Comparison of ENCODE assay signal across 15 cellular contexts in the genomic region with DNA sequence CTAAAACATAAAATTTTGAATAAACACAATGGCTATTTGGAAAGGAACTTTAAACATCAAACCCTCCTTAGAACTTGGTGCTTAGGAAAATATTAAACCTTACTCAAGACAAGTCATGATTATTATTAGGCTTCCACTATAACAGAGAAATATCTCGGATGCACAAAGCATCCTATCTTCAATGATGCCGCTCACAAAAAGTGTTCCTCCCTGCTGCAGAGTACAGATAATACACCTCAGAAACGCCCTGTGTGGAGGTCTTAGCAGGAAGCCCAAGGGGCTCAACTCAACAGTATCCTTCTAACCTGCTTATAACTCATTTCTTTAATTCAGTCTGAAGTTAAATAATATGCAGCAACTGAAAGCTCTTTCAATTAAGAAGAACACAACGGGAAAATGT. TPM values are rescaled to one million over a fixed set of nuclear protein-coding genes. Genes with fewer than 3 reads are reported as not detected.
DNase-seq lines count a peak whose midpoint lies in the region; ATAC-seq and TF ChIP-seq lines count a peak whose summit lies in the region.
"Had no signal": no experiment of that assay in that cellular context is flagged by ENCODE, and none has a peak within 500 bp of the region (broad histone marks: within the 10 kb centered on the region; RNA-seq: fewer than 3 reads in every experiment).

No MANE protein-coding gene starts in this region.

- peaks cover 69 to 96% (median 89%) of the 10 kb centered on the region in 10 experiments for H3K4me1 ChIP-seq in BLaER1 treated with 17β-estradiol and CSF1 and Interleukin-3, amounts not matched to agents 10 nM and 100 nM

- peaks cover 9 to 98% (median 16%) of the 10 kb centered on the region in 11 experiments; a peak in 21 of 22 replicates for H4K20me1 ChIP-seq in BLaER1 treated with 17β-estradiol and CSF1 and Interleukin-3, amounts not matched to agents 10 nM and 100 nM

- H3K4me2 ChIP-seq in BLaER1 treated with 17β-estradiol and CSF1 and Interleukin-3, amounts not matched to agents 10 nM and 100 nM = peak overlapping the region; percentile 80 to 95 (median 91)

- TF ChIP-seq CTCF in GM10266 (IDR thresholded peaks at IDR 0.05; ENCODE audit: control insufficient read depth, insufficient read depth, low read depth, missing control alignments) = no peak

- peaks cover 74 to 78% (median 78%) of the 10 kb centered on the region in 3 donors for H3K4me1 Mint-ChIP-seq in T-cell
- peaks cover 33 to 68% of the 10 kb centered on the region in 2 donors for H3K4me1 Mint-ChIP-seq in effector memory CD8-positive, alpha-beta T cell (ENCODE audit: low read depth in 2 of 2)

- peak overlapping the region in 10 of 11 experiments; percentile 47 to 86 (median 78); a peak in 19 of 22 replicates for H3K9ac ChIP-seq in BLaER1 treated with 17β-estradiol and CSF1 and Interleukin-3, amounts not matched to agents 10 nM and 100 nM

- CTCF ChIA-PET in T-cell (lab: Charles Lee) = interaction anchor here in 1 of 2 donors (1.4 kb wide), 1 partner anchor 13 kb away, joined by 9 read pairs; the partner anchor contains the start of gene ELF1

- no peaks in the 10 kb centered on the region for H3K27me3 Mint-ChIP-seq in T-cell
- H3K27me3 Mint-ChIP-seq in effector memory CD8-positive, alpha-beta T cell = no peaks in the 10 kb centered on the region

- peaks cover 13% of the 10 kb centered on the region for H3K36me3 Mint-ChIP-seq in T-cell
- H3K36me3 Mint-ChIP-seq in effector memory CD8-positive, alpha-beta T cell (ENCODE audit: insufficient read depth) = peaks cover 24% of the 10 kb centered on the region

- no peaks in the 10 kb centered on the region for H3K27me3 ChIP-seq in BLaER1 treated with 17β-estradiol and CSF1 and Interleukin-3, amounts not matched to agents 10 nM and 100 nM

- peak overlapping the region; percentile 1 to 57 (median 50); a peak in 17 of 20 replicates for H3K4me3 ChIP-seq in BLaER1 treated with 17β-estradiol and CSF1 and Interleukin-3, amounts not matched to agents 10 nM and 100 nM
- H3K4me3 ChIP-seq in GM08714 (ENCODE audit: low read length) = peak overlapping the region; percentile 51; the same call in 1 of the 2 replicates

- H3K4me3 Mint-ChIP-seq in T-cell = peak overlapping the region; percentile 57 to 67 (median 62)
- peak overlapping the region; percentile 45 to 61 for H3K4me3 Mint-ChIP-seq in effector memory CD8-positive, alpha-beta T cell

- H3K36me3 ChIP-seq in BLaER1 treated with 17β-estradiol and CSF1 and Interleukin-3, amounts not matched to agents 10 nM and 100 nM = peaks cover 7 to 36% (median 20%) of the 10 kb centered on the region in 11 experiments; a peak in 21 of 22 replicates

- DNase-seq in T-cell (no peak), cerebellar cortex (ENCODE audit: low spot score) (no peak), GM10266 (ENCODE audit: extremely low spot score) (no peak)
- no peak for DNase-seq in effector memory CD8-positive, alpha-beta T cell
- DNase-seq: activated effector memory CD4-positive, alpha-beta T cell treated with Interleukin-2 at 50 U/mL for 16 hours; caudate nucleus; left colon; NCI-H1930; stimulated activated CD4-positive, alpha-beta T cell treated with anti-CD3 and anti-CD28 coated beads, Interleukin-4, amount 100 ng/mL, for 1 hour had no signal

- no peaks in the 10 kb centered on the region for H3K9me3 ChIP-seq in BLaER1 treated with 17β-estradiol and CSF1 and Interleukin-3, amounts not matched to agents 10 nM and 100 nM (replicated peaks in 1 of 11)

- ATAC-seq in T-cell (replicated peaks in 1 of 4) (no peak), HG03108 (IDR thresholded peaks at IDR 0.05; ENCODE audit: unreplicated experiment) (no peak), HG03571 (IDR thresholded peaks at IDR 0.05; ENCODE audit: unreplicated experiment) (no peak)
- no peak for ATAC-seq in effector memory CD8-positive, alpha-beta T cell (replicated peaks)

- H3K27ac ChIP-seq in BLaER1 treated with 17β-estradiol and CSF1 and Interleukin-3, amounts not matched to agents 10 nM and 100 nM = peak overlapping the region in 10 of 11 experiments; percentile 54 to 97 (median 94); a peak in 20 of 22 replicates
- H3K27ac ChIP-seq: C4-2B, VCaP had no signal

- no peaks in the 10 kb centered on the region for H3K9me3 Mint-ChIP-seq in T-cell
- H3K9me3 Mint-ChIP-seq in effector memory CD8-positive, alpha-beta T cell = no peaks in the 10 kb centered on the region

- peak overlapping the region; percentile 89 to 90 for H3K27ac Mint-ChIP-seq in T-cell
- peak overlapping the region; percentile 15 to 64 for H3K27ac Mint-ChIP-seq in effector memory CD8-positive, alpha-beta T cell

- POLR2A ChIA-PET in T-cell (lab: Charles Lee) = no interaction called here

RNA-seq across cellular contexts. Expression of gene ELF1, which starts 12.2 kb away (rescaled TPM):
- 100 to 1,000 TPM; 133 to 221 (median 146) TPM for total RNA-seq in T-cell

RNA-seq across cellular contexts. Expression of gene WBP4, which starts 54.4 kb away (rescaled TPM):
- total RNA-seq in T-cell = 1 to 10 TPM; 4.3 to 7.6 (median 4.8) TPM
